8 cellular contexts compared by ENCODE assay signal in the genomic region with DNA sequence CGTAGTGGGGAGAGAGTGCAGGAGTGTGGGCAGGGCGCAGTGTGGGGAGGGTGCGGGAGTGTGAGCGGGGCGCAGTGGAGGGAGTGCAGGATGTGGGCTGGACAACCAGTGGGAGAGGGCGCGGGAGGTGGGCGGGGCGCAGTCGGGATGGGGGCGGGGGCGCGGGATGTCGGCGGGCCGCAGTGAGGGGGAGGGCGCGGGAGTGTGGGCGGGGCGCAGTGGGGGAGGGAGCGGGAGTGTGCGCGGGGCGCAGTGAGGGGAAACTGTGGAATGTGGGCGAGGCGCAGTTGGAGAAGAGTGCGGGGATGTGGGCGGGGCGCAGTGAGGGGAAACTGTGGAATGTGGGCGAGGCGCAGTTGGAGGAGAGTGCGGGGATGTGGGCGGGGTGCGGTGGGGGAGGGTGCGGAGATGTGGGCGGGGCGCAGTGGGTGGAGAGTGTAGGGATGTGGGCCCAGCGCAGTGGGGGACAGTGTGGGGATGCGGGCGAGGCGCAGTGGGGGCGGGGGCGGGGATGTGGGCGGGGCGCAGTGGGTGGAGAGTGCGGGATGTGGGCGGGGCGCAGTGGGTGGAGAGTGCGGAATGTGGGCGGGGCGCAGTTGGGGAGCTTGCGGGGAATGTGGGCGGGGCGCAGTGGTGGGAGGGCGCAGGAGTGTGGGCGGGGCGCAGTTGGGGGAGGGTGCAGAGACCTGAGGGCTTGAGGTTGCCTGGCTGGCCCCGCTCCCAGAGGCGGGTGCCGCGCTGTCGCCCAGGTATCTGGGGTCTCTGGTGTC. TPM values are rescaled to one million over a fixed set of nuclear protein-coding genes. Genes with fewer than 3 reads are reported as not detected.
DNase-seq lines count a peak whose midpoint lies in the region; ATAC-seq and TF ChIP-seq lines count a peak whose summit lies in the region.

TSS of gene NXNL2 (plus strand) at position 723 of the 770 bp plus-strand sequence. CDS start 257 bp downstream, outside the sequence.

- H3K9me3 Mint-ChIP-seq in CD8-positive, alpha-beta memory T cell = peaks cover 0 to 2% (median 0%) of the 10 kb centered on the region in 5 donors
- no peaks in the 10 kb centered on the region for H3K9me3 Mint-ChIP-seq in activated naive CD4-positive, alpha-beta T cell treated with anti-CD3 and anti-CD28 coated beads, Interleukin-2, amount 10 ng/mL, durations not matched to agents 7 days and 5 days

- peaks cover 13% of the 10 kb centered on the region for H3K4me1 ChIP-seq in CD8-positive, alpha-beta memory T cell (ENCODE audit: insufficient read depth, low read length)
- H3K4me1 ChIP-seq in neutrophil (ENCODE audit: control insufficient read depth in 1 of 2, insufficient read depth in 1 of 2, low read depth in 1 of 2, low read length in 1 of 2) = peaks cover 32 to 38% of the 10 kb centered on the region in 2 experiments

- H3K4me3 ChIP-seq in CD8-positive, alpha-beta memory T cell (ENCODE audit: low read length) = peak within 1 kb of the TSS; percentile 34
- H3K4me3 ChIP-seq in neutrophil (ENCODE audit: low read depth in 1 of 2, low read length in 1 of 2) = peak within 1 kb of the TSS; percentile 82 to 83

- POLR2A ChIA-PET in CD8-positive, alpha-beta memory T cell (lab: Charles Lee) = no interaction called here

- H3K36me3 ChIP-seq in CD8-positive, alpha-beta memory T cell (ENCODE audit: insufficient read depth, low read length) = no peaks in the 10 kb centered on the region
- H3K36me3 ChIP-seq in neutrophil = no peaks in the 10 kb centered on the region

- H3K4me1 Mint-ChIP-seq in CD8-positive, alpha-beta memory T cell = peaks cover 12 to 20% (median 18%) of the 10 kb centered on the region in 3 donors
- H3K4me1 Mint-ChIP-seq in activated naive CD4-positive, alpha-beta T cell treated with anti-CD3 and anti-CD28 coated beads, Interleukin-2, amount 10 ng/mL, durations not matched to agents 7 days and 5 days = peaks cover 24% of the 10 kb centered on the region

- no peak within 1 kb of the TSS for H3K27ac Mint-ChIP-seq in CD8-positive, alpha-beta memory T cell
- H3K27ac Mint-ChIP-seq in activated naive CD4-positive, alpha-beta T cell treated with anti-CD3 and anti-CD28 coated beads, Interleukin-2, amount 10 ng/mL, durations not matched to agents 7 days and 5 days = no peak within 1 kb of the TSS

- TF ChIP-seq CTCF in neutrophil (IDR thresholded peaks at IDR 0.05) = no peak

- H3K4me3 Mint-ChIP-seq in CD8-positive, alpha-beta memory T cell = peak within 1 kb of the TSS in 6 of 7 donors; percentile 15 to 54 (median 34)
- H3K4me3 Mint-ChIP-seq in activated naive CD4-positive, alpha-beta T cell treated with anti-CD3 and anti-CD28 coated beads, Interleukin-2, amount 10 ng/mL, durations not matched to agents 7 days and 5 days = peak within 1 kb of the TSS; percentile 44

- no peaks in the 10 kb centered on the region for H3K36me3 Mint-ChIP-seq in CD8-positive, alpha-beta memory T cell
- H3K36me3 Mint-ChIP-seq in activated naive CD4-positive, alpha-beta T cell treated with anti-CD3 and anti-CD28 coated beads, Interleukin-2, amount 10 ng/mL, durations not matched to agents 7 days and 5 days = no peaks in the 10 kb centered on the region

- CTCF ChIA-PET in CD8-positive, alpha-beta memory T cell (lab: Charles Lee) = no interaction called here
- CTCF ChIA-PET in activated naive CD4-positive, alpha-beta T cell treated with anti-CD3 and anti-CD28 coated beads, Interleukin-2, amount 10 ng/mL, durations not matched to agents 7 days and 5 days (lab: Charles Lee) = no interaction called here

- no peak for ATAC-seq in HG03159 (IDR thresholded peaks at IDR 0.05; ENCODE audit: unreplicated experiment)

- H3K27me3 Mint-ChIP-seq in CD8-positive, alpha-beta memory T cell = peaks cover 35 to 59% of the 10 kb centered on the region in 2 donors
- H3K27me3 Mint-ChIP-seq in activated naive CD4-positive, alpha-beta T cell treated with anti-CD3 and anti-CD28 coated beads, Interleukin-2, amount 10 ng/mL, durations not matched to agents 7 days and 5 days = peaks cover 94% of the 10 kb centered on the region

- no peaks in the 10 kb centered on the region for H3K9me3 ChIP-seq in CD8-positive, alpha-beta memory T cell (ENCODE audit: low read length)
- H3K9me3 ChIP-seq in neutrophil = no peaks in the 10 kb centered on the region

- H3K27ac ChIP-seq in CD8-positive, alpha-beta memory T cell (ENCODE audit: low read depth, low read length) = no peak within 1 kb of the TSS
- H3K27ac ChIP-seq in neutrophil = peak within 1 kb of the TSS; percentile 65

- DNase-seq in CD8-positive, alpha-beta memory T cell = peak in 1 of 5 donors; percentile 13
- peak; percentile 36 to 60 for DNase-seq in NCI-H1930 (lab: John Stamatoyannopoulos, UW)
- DNase-seq in activated naive CD4-positive, alpha-beta T cell treated with anti-CD3 and anti-CD28 coated beads, Interleukin-2, amount 10 ng/mL, durations not matched to agents 7 days and 5 days = peak; percentile 61
- peak; percentile 96 for DNase-seq in glomerular visceral epithelial cell (ENCODE audit: extremely low spot score)
- no peak for DNase-seq in cerebellum (ENCODE audit: low spot score)
- DNase-seq in effector CD4-positive, alpha-beta T cell = no peak

- peaks cover 7% of the 10 kb centered on the region for H3K27me3 ChIP-seq in CD8-positive, alpha-beta memory T cell (ENCODE audit: insufficient read depth, low read length, poor library complexity, severe bottlenecking)
- H3K27me3 ChIP-seq in neutrophil = peaks cover 58% of the 10 kb centered on the region

RNA-seq across cellular contexts. Expression of gene NXNL2, which starts in this region (rescaled TPM):
- not detected for total RNA-seq in CD8-positive, alpha-beta memory T cell
- polyA plus RNA-seq in CD8-positive, alpha-beta memory T cell = not detected
- total RNA-seq in cerebellum = 0.36 TPM

Comparison
In these comparisons a context has a peak if more than half of its experiments do, and no peak if none do; other contexts are left out.
1. DNase-seq: peak in NCI-H1930 (2 of 2), activated naive CD4-positive, alpha-beta T cell treated with anti-CD3 and anti-CD28 coated beads, Interleukin-2, amount 10 ng/mL, durations not matched to agents 7 days and 5 days (single experiment) and glomerular visceral epithelial cell (single experiment); none in cerebellum (single experiment) and effector CD4-positive, alpha-beta T cell (single experiment).